In genomic region chr4:140826701-140827027, GRCh38 we compare ENCODE assay signal across 21 cellular contexts.
A peak's percentile ranks its signal among the peaks of the same experiment; 100 is the strongest.
DNase-seq lines count a peak whose midpoint lies in the region; ATAC-seq and TF ChIP-seq lines count a peak whose summit lies in the region.
"Had no signal": no experiment of that assay in that cellular context is flagged by ENCODE, and none has a peak within 500 bp of the region (broad histone marks: within the 10 kb centered on the region; RNA-seq: fewer than 3 reads in every experiment).

No MANE protein-coding gene starts in this region.

- H2AFZ ChIP-seq in HCT116 (ENCODE audit: low read depth, low read length, poor library complexity, severe bottlenecking) = no peak overlapping the region

- no TSS peak for BruUV-seq in HCT116 (replicated peaks; lab: Mats Ljungman, UMichigan)

- 84 to 97% (median 96%) methylated on average over 2 of the region's 2 CpGs for WGBS in ovary, 3 donors

- CTCF ChIA-PET in HCT116 (lab: Charles Lee) = no interaction called here

- H3K27me3 Mint-ChIP-seq in stimulated activated memory B cell treated with anti-CD40 and anti-IgM and Interleukin-4, amounts not matched to agents 10 μg/mL and 1 μg/mL and 100 μg/mL, for 72 hours = no peaks in the 10 kb centered on the region

- peaks cover 62% of the 10 kb centered on the region for H3K4me1 Mint-ChIP-seq in stimulated activated memory B cell treated with anti-CD40 and anti-IgM and Interleukin-4, amounts not matched to agents 10 μg/mL and 1 μg/mL and 100 μg/mL, for 72 hours
- H3K4me1 Mint-ChIP-seq: mesothelial cell of epicardium had no signal

- H3K36me3 ChIP-seq in HCT116 (ENCODE audit: control insufficient read depth in 1 of 2, insufficient read depth in 2 of 2, low read length in 2 of 2) = no peaks in the 10 kb centered on the region
- H3K36me3 ChIP-seq in colonic mucosa = no peaks in the 10 kb centered on the region
- no peaks in the 10 kb centered on the region for H3K36me3 ChIP-seq in ovary

- no peak for TF ChIP-seq EP300 in ovary (IDR thresholded peaks at IDR 0.05)

- H3K4me1 ChIP-seq in HCT116 (ENCODE audit: control insufficient read depth in 1 of 2, insufficient read depth in 2 of 2, low read length in 2 of 2) (peaks cover 3 to 9% of the 10 kb centered on the region in 2 experiments; a peak in 2 of 4 replicates), colonic mucosa (no peaks in the 10 kb centered on the region), ovary (ENCODE audit: insufficient read depth) (no peaks in the 10 kb centered on the region)
- H3K4me1 ChIP-seq: psoas muscle had no signal

- H3K9me3 Mint-ChIP-seq in stimulated activated memory B cell treated with anti-CD40 and anti-IgM and Interleukin-4, amounts not matched to agents 10 μg/mL and 1 μg/mL and 100 μg/mL, for 72 hours = peaks cover 26% of the 10 kb centered on the region

- no peak overlapping the region for H3K4me3 Mint-ChIP-seq in stimulated activated memory B cell treated with anti-CD40 and anti-IgM and Interleukin-4, amounts not matched to agents 10 μg/mL and 1 μg/mL and 100 μg/mL, for 72 hours
- H3K4me3 Mint-ChIP-seq: activated naive CD8-positive, alpha-beta T cell; effector memory CD8-positive, alpha-beta T cell; mesothelial cell of epicardium had no signal

- H4K20me1 ChIP-seq in HCT116 (ENCODE audit: insufficient read depth) = no peaks in the 10 kb centered on the region

- H3K36me3 Mint-ChIP-seq in stimulated activated memory B cell treated with anti-CD40 and anti-IgM and Interleukin-4, amounts not matched to agents 10 μg/mL and 1 μg/mL and 100 μg/mL, for 72 hours = peaks cover 35% of the 10 kb centered on the region
- H3K36me3 Mint-ChIP-seq: activated naive CD8-positive, alpha-beta T cell had no signal

- TF ChIP-seq POLR2A in HCT116 (IDR thresholded peaks at IDR 0.05; ENCODE audit: borderline replicate concordance, extremely low read depth, insufficient read depth, insufficient read length) = no peak
- no peak for TF ChIP-seq POLR2A in ovary (IDR thresholded peaks at IDR 0.05)

- peak overlapping the region; percentile 60 for H3K27ac Mint-ChIP-seq in stimulated activated memory B cell treated with anti-CD40 and anti-IgM and Interleukin-4, amounts not matched to agents 10 μg/mL and 1 μg/mL and 100 μg/mL, for 72 hours
- H3K27ac Mint-ChIP-seq: activated naive CD8-positive, alpha-beta T cell; effector memory CD8-positive, alpha-beta T cell; mesothelial cell of epicardium had no signal

- DNase-seq in HCT116 (ENCODE audit: low read depth, low spot score) = no peak
- no peak for DNase-seq in sciatic nerve (ENCODE audit: low spot score)
- no peak for DNase-seq in colonic mucosa
- no peak for DNase-seq in ovary
- DNase-seq: activated CD4-positive, CD25-positive, alpha-beta regulatory T cell treated with anti-CD3 and anti-CD28 coated beads, Interleukin-2, amount 50 U/mL, for 72 hours; COR-L47; effector memory CD8-positive, alpha-beta T cell; left colon; NCI-H1436 treated with DMSO at 0.1 percent for 48 hours; NCI-H226; psoas muscle; RPMI8226; SK-N-SH; small intestine; stimulated activated CD4-positive, alpha-beta T cell treated with anti-CD3 and anti-CD28 coated beads, Interleukin-2, amount 100 ng/mL, for 48 hours had no signal

- H3K27ac ChIP-seq in HCT116 (ENCODE audit: low read depth, low read length) (no peak overlapping the region), colonic mucosa (no peak overlapping the region), ovary (no peak overlapping the region)
- H3K27ac ChIP-seq: psoas muscle had no signal

- RAD21 ChIA-PET in HCT116 (lab: Charles Lee; ENCODE audit: low non-redundant PET in 1 of 2, low total read pairs in 2 of 2, uncharacterized antibody in 2 of 2, unreplicated experiment in 2 of 2) = no interaction called here

- ATAC-seq in GM19324 (IDR thresholded peaks at IDR 0.05; ENCODE audit: low FRiP score, unreplicated experiment) (peak; percentile 51), HCT116 (no peak), HG03432 (IDR thresholded peaks at IDR 0.05; ENCODE audit: unreplicated experiment) (peak; percentile 75), sciatic nerve (no peak), HG03108 (IDR thresholded peaks at IDR 0.05; ENCODE audit: unreplicated experiment) (no peak)
- ATAC-seq in stimulated activated memory B cell treated with anti-CD40 and anti-IgM and Interleukin-4, amounts not matched to agents 10 μg/mL and 1 μg/mL and 100 μg/mL, for 72 hours = no peak
- ATAC-seq: effector memory CD8-positive, alpha-beta T cell; left colon; psoas muscle had no signal

- no peak for TF ChIP-seq RAD21 in HCT116 (IDR thresholded peaks at IDR 0.05; ENCODE audit: low read depth)

- H3K27me3 ChIP-seq in HCT116 (ENCODE audit: insufficient read depth, low read length) (no peaks in the 10 kb centered on the region), colonic mucosa (no peaks in the 10 kb centered on the region), ovary (no peaks in the 10 kb centered on the region)

- H3K9me3 ChIP-seq in HCT116 (ENCODE audit: control insufficient read depth in 1 of 2, insufficient read depth in 1 of 2, low read depth in 1 of 2, low read length in 2 of 2) (no peaks in the 10 kb centered on the region), colonic mucosa (no peaks in the 10 kb centered on the region), ovary (no peaks in the 10 kb centered on the region)
- H3K9me3 ChIP-seq: psoas muscle, SK-N-SH had no signal

- TF ChIP-seq CTCF in HCT116 (IDR thresholded peaks at IDR 0.05 in 2 of 3, conservative IDR thresholded peaks at IDR 0.05 in 1 of 3; ENCODE audit: borderline replicate concordance in 1 of 3, insufficient read depth in 1 of 3, low read depth in 2 of 3, low read length in 2 of 3) (no peak), colonic mucosa (IDR thresholded peaks at IDR 0.05) (no peak), ovary (IDR thresholded peaks at IDR 0.05) (no peak)

- peak overlapping the region; percentile 54 for H3K4me2 ChIP-seq in HCT116 (ENCODE audit: low read length)
- H3K4me2 ChIP-seq: SK-N-SH had no signal

- POLR2A ChIA-PET in HCT116 (lab: Charles Lee) = no interaction called here

- H3K9me2 ChIP-seq in HCT116 (ENCODE audit: insufficient read depth) = no peaks in the 10 kb centered on the region
- H3K9me2 ChIP-seq: SK-N-SH had no signal

- intact Hi-C loops in HCT116 (cut with micrococcal nuclease) (no loop called here), sciatic nerve (cut with DNase I) (no loop called here), colonic mucosa (cut with DNase I) (no loop called here), ovary (cut with DNase I) (no loop called here)

- H3K9ac ChIP-seq in HCT116 (ENCODE audit: low read length) (no peak overlapping the region), colonic mucosa (ENCODE audit: low read depth in 2 of 2, low read length in 2 of 2) (no peak overlapping the region)
- H3K9ac ChIP-seq: SK-N-SH had no signal

- H3K4me3 ChIP-seq in HCT116 (replicated peaks in 1 of 2; ENCODE audit: low read depth in 1 of 2, low read length in 2 of 2) = 0 out of 4 replicates have a peak overlapping the region, but pooled peaks of 1 of the 2 experiments have one; percentile 16
- H3K4me3 ChIP-seq in colonic mucosa = no peak overlapping the region
- no peak overlapping the region for H3K4me3 ChIP-seq in ovary
- H3K4me3 ChIP-seq: psoas muscle had no signal

- no peaks in the 10 kb centered on the region for H3K79me2 ChIP-seq in HCT116 (ENCODE audit: insufficient read depth, low read length)

TF ChIP-seq in HCT116, 20 proteins besides CTCF, POLR2A, EP300 and RAD21 (continues in another document):
- no peak for TF ChIP-seq JUND (IDR thresholded peaks at IDR 0.05)
- no peak for TF ChIP-seq EZH2 (IDR thresholded peaks at IDR 0.05)
- no peak for TF ChIP-seq TCF7L2 (IDR thresholded peaks at IDR 0.05; ENCODE audit: borderline replicate concordance, extremely low read depth, insufficient read depth, insufficient read length)
- no peak for TF ChIP-seq EZH2phosphoT487 (IDR thresholded peaks at IDR 0.05; ENCODE audit: borderline replicate concordance)
- no peak for TF ChIP-seq REST (IDR thresholded peaks at IDR 0.05; ENCODE audit: low read depth)
- no peak for TF ChIP-seq ZBTB33 (IDR thresholded peaks at IDR 0.05; ENCODE audit: extremely low read depth, insufficient replicate concordance, low read length)

Comparison
In these comparisons a context has a peak if more than half of its experiments do, and no peak if none do; other contexts are left out.
1. ATAC-seq: peak in GM19324 (single experiment) and HG03432 (single experiment); none in HCT116 (single experiment), stimulated activated memory B cell treated with anti-CD40 and anti-IgM and Interleukin-4, amounts not matched to agents 10 μg/mL and 1 μg/mL and 100 μg/mL, for 72 hours (single experiment), sciatic nerve (single experiment) and HG03108 (single experiment).